ENCODE assay signal across 7 cellular contexts in genomic region chr10:32909970-32910369, GRCh38. TPM values are rescaled to one million over a fixed set of nuclear protein-coding genes. Genes with fewer than 3 reads are reported as not detected.
A peak's percentile ranks its signal among the peaks of the same experiment; 100 is the strongest.
DNase-seq lines count a peak whose midpoint lies in the region; ATAC-seq, FAIRE-seq and TF ChIP-seq lines count a peak whose summit lies in the region.
"Not testable (repeated sequence)": the region's sequence is repeated elsewhere in the genome, so short reads cannot be mapped to it uniquely, and the experiment has no call there.

No MANE protein-coding gene starts in this region.

- POLR2A ChIA-PET in MCF 10A (lab: Yijun Ruan, JAX) = interaction anchor here (0.7 to 3.2 kb wide), 7 partner anchors 16 to 1247 kb away, joined by 3 to 8 read pairs (median 4); no protein-coding TSS in a partner anchor

- not testable (repeated sequence) for H3K27ac ChIP-seq in mesenchymal stem cell (ENCODE audit: low read length, poor library complexity, severe bottlenecking)

- not testable (repeated sequence) for BruUV-seq in MCF 10A (replicated peaks; lab: Mats Ljungman, UMichigan)

- 100% methylated on average over 1 of the region's 7 CpGs for WGBS in mesenchymal stem cell

- H3K9me3 Mint-ChIP-seq in HFFc6; MCF 10A (ENCODE audit: unreplicated experiment); glutamatergic neuron (ENCODE audit: unreplicated experiment); progenitor cell of endocrine pancreas (ENCODE audit: low read depth): not testable (repeated sequence)

- not testable (repeated sequence) for H3K79me1 ChIP-seq in mesenchymal stem cell (replicated peaks; ENCODE audit: low read length, poor library complexity, severe bottlenecking)

- H3K4me2 ChIP-seq in mesenchymal stem cell (ENCODE audit: low read length, poor library complexity, severe bottlenecking) = not testable (repeated sequence)

- H3K4me3 Mint-ChIP-seq in HFFc6; T-helper 17 cell; MCF 10A (ENCODE audit: unreplicated experiment); progenitor cell of endocrine pancreas (ENCODE audit: low read depth): not testable (repeated sequence)
- H3K4me3 Mint-ChIP-seq in glutamatergic neuron (ENCODE audit: unreplicated experiment) = peak overlapping the region; percentile 21

- not testable (repeated sequence) for H4K8ac ChIP-seq in mesenchymal stem cell (ENCODE audit: low read length)

- H3K18ac ChIP-seq in mesenchymal stem cell (ENCODE audit: low read depth in 1 of 2, low read length in 2 of 2) = not testable (repeated sequence)

- not testable (repeated sequence) for DNase-seq in GM19239 (ENCODE audit: insufficient read length, low spot score); HFFc6; T-helper 17 cell; MCF 10A (ENCODE audit: unreplicated experiment); glutamatergic neuron; mesenchymal stem cell; progenitor cell of endocrine pancreas (ENCODE audit: low spot score, unreplicated experiment)

- peaks cover 67% of the 10 kb centered on the region for H3K36me3 Mint-ChIP-seq in HFFc6 (ENCODE audit: low read depth)
- peaks cover 20% of the 10 kb centered on the region for H3K36me3 Mint-ChIP-seq in T-helper 17 cell (ENCODE audit: low read depth)
- peaks cover 99% of the 10 kb centered on the region for H3K36me3 Mint-ChIP-seq in MCF 10A (ENCODE audit: insufficient read depth, unreplicated experiment)
- H3K36me3 Mint-ChIP-seq in glutamatergic neuron (ENCODE audit: unreplicated experiment) = peaks cover 24% of the 10 kb centered on the region
- H3K36me3 Mint-ChIP-seq in progenitor cell of endocrine pancreas (ENCODE audit: insufficient read depth) = peaks cover 46% of the 10 kb centered on the region

- peaks cover 39% of the 10 kb centered on the region for H3K4me1 Mint-ChIP-seq in HFFc6 (ENCODE audit: low read depth)
- H3K4me1 Mint-ChIP-seq in T-helper 17 cell = peaks cover 21% of the 10 kb centered on the region
- not testable (repeated sequence) for H3K4me1 Mint-ChIP-seq in MCF 10A (ENCODE audit: insufficient read depth, unreplicated experiment); progenitor cell of endocrine pancreas (ENCODE audit: low read depth)
- H3K4me1 Mint-ChIP-seq in glutamatergic neuron (ENCODE audit: low read depth, unreplicated experiment) = peaks cover 15% of the 10 kb centered on the region

- H3K27ac Mint-ChIP-seq in HFFc6 (peak overlapping the region; percentile 64; the same call in 1 of the 2 replicates), T-helper 17 cell (peak overlapping the region; percentile 19), MCF 10A (ENCODE audit: low read depth, unreplicated experiment) (peak overlapping the region; percentile 19), glutamatergic neuron (ENCODE audit: unreplicated experiment) (peak overlapping the region; percentile 93), progenitor cell of endocrine pancreas (peak overlapping the region; percentile 74)

- H3K4me1 ChIP-seq in mesenchymal stem cell (ENCODE audit: control insufficient read depth, insufficient read depth, low read depth, low read length) = not testable (repeated sequence)

- not testable (repeated sequence) for ATAC-seq in T-helper 17 cell

- FAIRE-seq in GM19239 (lab: Jason Lieb, UNC) = peak; percentile 45

- not testable (repeated sequence) for H3K27me3 Mint-ChIP-seq in HFFc6 (ENCODE audit: insufficient read depth); T-helper 17 cell; MCF 10A (ENCODE audit: insufficient read depth, unreplicated experiment); glutamatergic neuron (ENCODE audit: unreplicated experiment); progenitor cell of endocrine pancreas

- H2BK15ac ChIP-seq in mesenchymal stem cell (ENCODE audit: low read depth, poor library complexity, severe bottlenecking) = not testable (repeated sequence)

- H3K27me3 ChIP-seq in mesenchymal stem cell (ENCODE audit: control insufficient read depth in 1 of 2, insufficient read depth in 1 of 2, low read length in 2 of 2) = not testable (repeated sequence)

- intact Hi-C loops in MCF 10A (cut with micrococcal nuclease) = not testable (repeated sequence)

- peak overlapping the region; percentile 54 for H3K9ac ChIP-seq in mesenchymal stem cell (ENCODE audit: low read length)

- not testable (repeated sequence) for H2BK120ac ChIP-seq in mesenchymal stem cell (ENCODE audit: low read depth, low read length)

- H3K4ac ChIP-seq in mesenchymal stem cell (ENCODE audit: low read depth in 1 of 2, low read length in 2 of 2) = not testable (repeated sequence)

- not testable (repeated sequence) for H4K91ac ChIP-seq in mesenchymal stem cell (ENCODE audit: low read length)

- H3K9me3 ChIP-seq in T-helper 17 cell (ENCODE audit: control insufficient read depth, low read length, poor library complexity, severe bottlenecking); mesenchymal stem cell (ENCODE audit: control insufficient read depth, low read length): not testable (repeated sequence)

- H3K4me3 ChIP-seq in mesenchymal stem cell (ENCODE audit: insufficient read depth in 1 of 2, low read depth in 1 of 2, low read length in 2 of 2) = not testable (repeated sequence)

- H2BK5ac ChIP-seq in mesenchymal stem cell (ENCODE audit: low read depth, low read length, poor library complexity, severe bottlenecking) = not testable (repeated sequence)

- not testable (repeated sequence) for H3K14ac ChIP-seq in mesenchymal stem cell (ENCODE audit: low read length in 2 of 2)

- not testable (repeated sequence) for H2BK12ac ChIP-seq in mesenchymal stem cell (ENCODE audit: low read length in 2 of 2)

- not testable (repeated sequence) for H2AK5ac ChIP-seq in mesenchymal stem cell (ENCODE audit: low read length, severe bottlenecking)

- not testable (repeated sequence) for TF ChIP-seq CTCF in HFFc6 (IDR thresholded peaks at IDR 0.05); MCF 10A (IDR thresholded peaks at IDR 0.05; ENCODE audit: unreplicated experiment); glutamatergic neuron (IDR thresholded peaks at IDR 0.05; ENCODE audit: partially characterized antibody, unreplicated experiment); progenitor cell of endocrine pancreas (IDR thresholded peaks at IDR 0.05; ENCODE audit: unreplicated experiment)

- H2AFZ ChIP-seq in mesenchymal stem cell (ENCODE audit: low read depth, low read length) = not testable (repeated sequence)

- CTCF ChIA-PET in MCF 10A (lab: Yijun Ruan, JAX) = interaction anchor here (0.7 kb wide), 1 partner anchor 23 kb away, joined by 3 read pairs; no protein-coding TSS in a partner anchor

- not testable (repeated sequence) for H3K23ac ChIP-seq in mesenchymal stem cell (ENCODE audit: low read length in 2 of 2)

- H3K36me3 ChIP-seq in mesenchymal stem cell (ENCODE audit: control insufficient read depth in 1 of 2, insufficient read depth in 2 of 2, low read depth in 1 of 2, low read length in 2 of 2) = peaks cover 21 to 87% of the 10 kb centered on the region in 2 experiments

RNA-seq across cellular contexts. Expression of gene ITGB1, which starts 48.1 kb away (rescaled TPM):
- 1,000 to 10,000 TPM; 1,442 to 1,960 (median 1,623) TPM for total RNA-seq in HFFc6 (2021; fragmentation: NEBNext Ultra II Directional; extraction: Animal tissue kit (Norgen Biotek cat#: 25700))
- total RNA-seq in T-helper 17 cell (100 to 1,000 TPM; 392 to 428 TPM), MCF 10A (2022) (680 and 703 TPM in 2 replicates), glutamatergic neuron (ENCODE audit: unreplicated experiment) (263 TPM), progenitor cell of endocrine pancreas (382 and 384 TPM in 2 replicates)
- 1,059 TPM for polyA plus RNA-seq in mesenchymal stem cell (2013, experiment 1 of 2)
- 1,073 TPM for polyA plus RNA-seq in mesenchymal stem cell (2013, experiment 2 of 2)

Comparison
In these comparisons a context has a peak if more than half of its experiments do, and no peak if none do; other contexts are left out.
1. H3K27ac Mint-ChIP-seq: peak in every context shown above with its lines; median percentile 93 in glutamatergic neuron; 74 in progenitor cell of endocrine pancreas; 64 in HFFc6; 19 in T-helper 17 cell; 19 in MCF 10A.